In genomic region chr20:1539816-1540215, GRCh38 we compare ENCODE assay signal across 18 cellular contexts. TPM values are rescaled to one million over a fixed set of nuclear protein-coding genes. Genes with fewer than 3 reads are reported as not detected.
DNase-seq lines count a peak whose midpoint lies in the region; ATAC-seq and TF ChIP-seq lines count a peak whose summit lies in the region.
"Had no signal": no experiment of that assay in that cellular context is flagged by ENCODE, and none has a peak within 500 bp of the region (broad histone marks: within the 10 kb centered on the region; RNA-seq: fewer than 3 reads in every experiment).

No MANE protein-coding gene starts in this region.

- H3K4me1 Mint-ChIP-seq in progenitor cell of endocrine pancreas (ENCODE audit: low read depth), result no peaks in the 10 kb centered on the region

- H3K27me3 ChIP-seq in esophagus muscularis mucosa, result no peaks in the 10 kb centered on the region
- no peaks in the 10 kb centered on the region for H3K27me3 ChIP-seq in neutrophil

- TF ChIP-seq CTCF in esophagus muscularis mucosa (IDR thresholded peaks at IDR 0.05) (no peak), neutrophil (IDR thresholded peaks at IDR 0.05) (no peak), progenitor cell of endocrine pancreas (IDR thresholded peaks at IDR 0.05; ENCODE audit: unreplicated experiment) (no peak)

- no peak for TF ChIP-seq EP300 in esophagus muscularis mucosa (IDR thresholded peaks at IDR 0.05)

- H3K4me1 ChIP-seq in esophagus muscularis mucosa (no peaks in the 10 kb centered on the region), neutrophil (ENCODE audit: control insufficient read depth in 1 of 2, insufficient read depth in 1 of 2, low read depth in 1 of 2, low read length in 1 of 2) (peaks cover 50 to 56% of the 10 kb centered on the region in 2 experiments)
- H3K4me1 ChIP-seq: Caco-2 had no signal

- DNase-seq in activated CD4-positive, CD25-positive, alpha-beta regulatory T cell treated with anti-CD3 and anti-CD28 coated beads, Interleukin-2, amount 50 U/mL, for 72 hours, result no peak
- peak; percentile 43 for DNase-seq in RPMI7951 (ENCODE audit: low read depth)
- peak; percentile 8 for DNase-seq in esophagus muscularis mucosa (ENCODE audit: extremely low spot score)
- no peak for DNase-seq in progenitor cell of endocrine pancreas (ENCODE audit: low spot score, unreplicated experiment)
- DNase-seq: Caco-2; CD8-positive, alpha-beta memory T cell; DND-41; GF-D8; HCEC 1CT; HFFc6 had no signal

- WGBS in esophagus muscularis mucosa, result 67% methylated on average over 1 of the region's 1 CpG

- no peaks in the 10 kb centered on the region for H3K9me3 ChIP-seq in esophagus muscularis mucosa
- no peaks in the 10 kb centered on the region for H3K9me3 ChIP-seq in neutrophil
- H3K9me3 ChIP-seq: Caco-2 had no signal

- H3K36me3 Mint-ChIP-seq in progenitor cell of endocrine pancreas (ENCODE audit: insufficient read depth), result no peaks in the 10 kb centered on the region

- TF ChIP-seq POLR2A in esophagus muscularis mucosa (IDR thresholded peaks at IDR 0.05; ENCODE audit: low read depth), result no peak

- H3K36me3 ChIP-seq in esophagus muscularis mucosa, result no peaks in the 10 kb centered on the region
- H3K36me3 ChIP-seq in neutrophil, result no peaks in the 10 kb centered on the region

- H3K27ac ChIP-seq in esophagus muscularis mucosa (replicated peaks in 1 of 4), result no peak overlapping the region
- peak overlapping the region; percentile 100 for H3K27ac ChIP-seq in neutrophil
- H3K27ac ChIP-seq: 22Rv1 had no signal

- peak; percentile 48 to 51 for ATAC-seq in activated CD4-positive, CD25-positive, alpha-beta regulatory T cell treated with anti-CD3 and anti-CD28 coated beads, Interleukin-2, amount 50 U/mL, for 24 hours
- ATAC-seq in HG02763 (IDR thresholded peaks at IDR 0.05; ENCODE audit: unreplicated experiment), result no peak
- ATAC-seq in HG02798 (IDR thresholded peaks at IDR 0.05; ENCODE audit: poor library complexity, unreplicated experiment), result no peak

- H3K4me3 Mint-ChIP-seq in progenitor cell of endocrine pancreas (ENCODE audit: low read depth), result no peak overlapping the region
- H3K4me3 Mint-ChIP-seq: CD8-positive, alpha-beta memory T cell; HFFc6 had no signal

- peaks cover 43% of the 10 kb centered on the region for H3K27me3 Mint-ChIP-seq in progenitor cell of endocrine pancreas
- H3K27me3 Mint-ChIP-seq: CD8-positive, alpha-beta memory T cell had no signal

- H3K4me3 ChIP-seq in esophagus muscularis mucosa, result no peak overlapping the region
- no peak overlapping the region for H3K4me3 ChIP-seq in neutrophil (ENCODE audit: low read depth in 1 of 2, low read length in 1 of 2)

- H3K27ac Mint-ChIP-seq in progenitor cell of endocrine pancreas, result no peak overlapping the region
- H3K27ac Mint-ChIP-seq: HFFc6 had no signal

- no peaks in the 10 kb centered on the region for H3K9me3 Mint-ChIP-seq in progenitor cell of endocrine pancreas (ENCODE audit: low read depth)
- H3K9me3 Mint-ChIP-seq: HFFc6 had no signal

- intact Hi-C loops in esophagus muscularis mucosa (cut with DNase I), result no loop called here

RNA-seq across cellular contexts. Expression of gene SIRPD, which starts 17.7 kb away (rescaled TPM):
- total RNA-seq in RPMI7951 (2014; rRNA removed; shearing (Covaris generic)), result 0.36 and 0.68 TPM in 2 replicates
- total RNA-seq in esophagus muscularis mucosa (not detected), progenitor cell of endocrine pancreas (not detected in 2 replicates)
- total RNA-seq: A673; Caco-2; CD8-positive, alpha-beta memory T cell; H4; HFFc6; HT-29 had no signal

RNA-seq across cellular contexts. Expression of gene SIRPB2, which starts 48.6 kb away (rescaled TPM):
- total RNA-seq in RPMI7951 (2014; rRNA removed; shearing (Covaris generic)), result not detected in 2 replicates
- 1 to 10 TPM; 4.7 to 8.1 (median 6.2) TPM for total RNA-seq in esophagus muscularis mucosa
- total RNA-seq in progenitor cell of endocrine pancreas, result not detected in 2 replicates
- total RNA-seq: Caco-2; CD8-positive, alpha-beta memory T cell; H4; HFFc6; HT-29 had no signal

Comparison
In these comparisons a context has a peak if more than half of its experiments do, and no peak if none do; other contexts are left out.
1. ATAC-seq: peak in activated CD4-positive, CD25-positive, alpha-beta regulatory T cell treated with anti-CD3 and anti-CD28 coated beads, Interleukin-2, amount 50 U/mL, for 24 hours (2 of 2); none in HG02763 (single experiment) and HG02798 (single experiment).
2. DNase-seq: peak in RPMI7951 (single experiment) and esophagus muscularis mucosa (single experiment); none in activated CD4-positive, CD25-positive, alpha-beta regulatory T cell treated with anti-CD3 and anti-CD28 coated beads, Interleukin-2, amount 50 U/mL, for 72 hours (single experiment) and progenitor cell of endocrine pancreas (single experiment).